ENCODE assay signal across 20 cellular contexts in the genomic region with DNA sequence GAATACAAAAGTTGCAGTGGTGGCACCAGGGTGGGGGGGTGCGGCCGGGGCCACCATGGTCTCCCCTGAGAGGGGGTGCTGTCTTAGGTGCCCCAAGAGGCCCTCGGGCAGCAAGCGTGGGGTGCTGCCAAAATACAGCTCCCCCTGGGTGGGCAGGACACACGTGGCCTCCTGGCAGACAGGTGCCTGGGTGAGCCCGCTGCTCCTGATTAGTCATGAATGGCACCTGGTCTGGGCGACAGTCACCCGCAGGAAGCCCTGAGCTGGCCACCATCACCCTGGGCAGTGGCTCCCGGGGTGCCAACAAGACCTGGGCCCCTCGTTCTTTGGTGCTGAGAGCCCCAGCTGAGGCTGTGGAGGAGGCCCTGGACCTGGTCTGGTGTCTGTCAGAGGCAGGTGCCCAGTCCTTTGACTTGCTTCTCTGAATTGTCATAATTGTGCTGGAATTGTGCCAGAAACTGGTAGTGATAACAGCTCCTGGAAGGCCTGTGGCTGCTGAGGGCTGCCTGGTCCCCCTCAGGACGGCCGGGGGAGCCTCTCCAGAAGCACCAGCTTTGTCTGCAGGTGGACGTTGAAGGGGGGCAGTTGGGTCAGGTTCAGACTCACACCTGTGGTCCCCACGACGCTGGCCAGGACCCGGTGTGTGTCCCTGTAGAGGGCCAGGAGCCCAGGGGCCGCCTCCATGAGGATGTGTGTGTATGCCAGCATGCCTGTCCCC. TPM values are rescaled to one million over a fixed set of nuclear protein-coding genes. Genes with fewer than 3 reads are reported as not detected.
A peak's percentile ranks its signal among the peaks of the same experiment; 100 is the strongest.
DNase-seq lines count a peak whose midpoint lies in the region; ATAC-seq and TF ChIP-seq lines count a peak whose summit lies in the region.
"Had no signal": no experiment of that assay in that cellular context is flagged by ENCODE, and none has a peak within 500 bp of the region (broad histone marks: within the 10 kb centered on the region; RNA-seq: fewer than 3 reads in every experiment).

No MANE protein-coding gene starts in this region.

- H3K4me1 ChIP-seq in heart left ventricle: peaks cover 0 to 10% (median 0%) of the 10 kb centered on the region in 12 donors
- H3K4me1 ChIP-seq in A673 (ENCODE audit: insufficient read depth, low read length, poor library complexity, severe bottlenecking): no peaks in the 10 kb centered on the region
- H3K4me1 ChIP-seq: adrenal gland, neural progenitor cell, transverse colon had no signal

- 55 to 76% (median 67%) methylated on average over 8 to 17 of the region's 17 CpGs for WGBS in heart left ventricle, 4 donors

- H3K27me3 ChIP-seq in heart left ventricle: no peaks in the 10 kb centered on the region
- H3K27me3 ChIP-seq in A673 (replicated peaks; ENCODE audit: insufficient read depth, low read depth, low read length, poor library complexity): no peaks in the 10 kb centered on the region
- H3K27me3 ChIP-seq: adrenal gland, neural progenitor cell, transverse colon had no signal

- POLR2A ChIA-PET in A673 (lab: Charles Lee; ENCODE audit: low non-redundant PET): no interaction called here

- CTCF ChIA-PET in A673 (lab: Charles Lee): no interaction called here

- H3K36me3 ChIP-seq in heart left ventricle (peaks cover 0 to 78% (median 50%) of the 10 kb centered on the region in 9 donors), A673 (ENCODE audit: insufficient read depth, low read length, poor library complexity, severe bottlenecking) (peaks cover 39% of the 10 kb centered on the region)
- H3K36me3 ChIP-seq: neural progenitor cell had no signal

- intact Hi-C loops in heart left ventricle (cut with DNase I): no loop called here
- intact Hi-C loops in cardiac septum (cut with DNase I): no loop called here
- intact Hi-C loops in A673 (cut with micrococcal nuclease; ENCODE audit: unreplicated experiment): no loop called here

- no peak overlapping the region for H3K4me3 ChIP-seq in heart left ventricle
- no peak overlapping the region for H3K4me3 ChIP-seq in A673 (ENCODE audit: low read depth, low read length, poor library complexity, severe bottlenecking)
- H3K4me3 ChIP-seq: adrenal gland, neural progenitor cell, transverse colon had no signal

- H3K27ac ChIP-seq in heart left ventricle (no peak overlapping the region), A673 (ENCODE audit: low read depth, low read length, poor library complexity, severe bottlenecking) (no peak overlapping the region)
- H3K27ac ChIP-seq: 22Rv1, adrenal gland, neural progenitor cell, transverse colon had no signal

- ATAC-seq in heart left ventricle (peak; percentile 52 to 81 (median 74)), HG02759 (IDR thresholded peaks at IDR 0.05; ENCODE audit: unreplicated experiment) (no peak)
- ATAC-seq: activated T-helper 17 cell treated with anti-CD3 and anti-CD28 coated beads, Interleukin-2, amount 50 U/mL, for 72 hours; HCT116; stimulated activated naive CD8-positive, alpha-beta T cell treated with anti-CD3 and anti-CD28 coated beads, Interleukin-15, Interleukin-2, amounts not matched to agents 100 U/mL and 50 U/mL, for 24 hours had no signal

- TF ChIP-seq CTCF in heart left ventricle (IDR thresholded peaks at IDR 0.05): no peak
- no peak for TF ChIP-seq CTCF in A673 (conservative IDR thresholded peaks at IDR 0.05; ENCODE audit: low read depth, low read length)

- H3K9me3 ChIP-seq in heart left ventricle: no peaks in the 10 kb centered on the region
- no peaks in the 10 kb centered on the region for H3K9me3 ChIP-seq in A673 (ENCODE audit: low read depth, low read length, poor library complexity, severe bottlenecking)
- H3K9me3 ChIP-seq: adrenal gland, transverse colon had no signal

- no TSS peak for BruUV-seq in A673 (replicated peaks; lab: Mats Ljungman, UMichigan)

- no peak for TF ChIP-seq POLR2A in heart left ventricle (IDR thresholded peaks at IDR 0.05)
- no peak for TF ChIP-seq POLR2A in erythroblast (IDR thresholded peaks at IDR 0.05; ENCODE audit: low read length)

- DNase-seq in DMS 273 (lab: John Stamatoyannopoulos, UW; ENCODE audit: unreplicated experiment) (peak; percentile 16), DMS 273 treated with DMSO at 0.1 percent for 48 hours (lab: John Stamatoyannopoulos, UW) (no peak), heart left ventricle (no peak), cardiac septum (ENCODE audit: low spot score) (no peak), erythroblast (lab: John Stamatoyannopoulos, UW) (peak; percentile 61 to 63), HK-2 (ENCODE audit: unreplicated experiment) (no peak), A673 (ENCODE audit: low spot score) (no peak)
- DNase-seq: adrenal gland; hippocampal formation; kidney glomerular epithelial cell; midbrain; NCI-H2029; NK-92 treated with Interleukin-12 subunit alpha and Interleukin-12 subunit beta, amount 100 ng/mL, for 24 hours; stimulated activated naive CD8-positive, alpha-beta T cell treated with anti-CD3 and anti-CD28 coated beads, Interleukin-15, Interleukin-2, amounts not matched to agents 100 U/mL and 50 U/mL, for 24 hours; transverse colon had no signal

RNA-seq across cellular contexts. Expression of gene ALG12, which starts 14.8 kb away (rescaled TPM):
- total RNA-seq in heart left ventricle: 10 to 100 TPM in 8 of 9 donors, 1 to 10 TPM in 1; 9.8 to 26.8 (median 15.2) TPM
- polyA plus RNA-seq in heart left ventricle: 10 to 100 TPM in 1 of 2 donors, 1 to 10 TPM in 1; 9.1 to 12.4 TPM
- total RNA-seq in cardiac septum: 14.3 TPM
- 18.6 and 19.8 TPM in 2 replicates for total RNA-seq in A673 (2021)

RNA-seq across cellular contexts. Expression of gene CRELD2, which starts 15.0 kb away (rescaled TPM):
- 10 to 100 TPM; 16.7 to 36.2 (median 21.6) TPM for total RNA-seq in heart left ventricle
- 10 to 100 TPM; 15.0 to 70.3 TPM for polyA plus RNA-seq in heart left ventricle
- total RNA-seq in cardiac septum: 32.9 TPM
- total RNA-seq in A673 (2021): 54.1 and 54.7 TPM in 2 replicates

RNA-seq across cellular contexts. Expression of gene ZBED4, which starts 49.8 kb away (rescaled TPM):
- 1 to 10 TPM; 2.9 to 8.6 (median 4.9) TPM for total RNA-seq in heart left ventricle
- 1 to 10 TPM; 2.2 to 7.8 TPM for polyA plus RNA-seq in heart left ventricle
- 6.2 TPM for total RNA-seq in cardiac septum
- total RNA-seq in A673 (2021): 31.5 and 33.1 TPM in 2 replicates

RNA-seq across cellular contexts. Expression of gene PIM3, which starts 57.1 kb away (rescaled TPM):
- total RNA-seq in heart left ventricle (100 to 1,000 TPM in 1 of 9 donors, 10 to 100 TPM in 8; 37.7 to 118 (median 51.0) TPM), cardiac septum (31.3 TPM), A673 (2021) (70.9 and 71.3 TPM in 2 replicates)
- 10 to 100 TPM; 45.1 to 50.2 TPM for polyA plus RNA-seq in heart left ventricle

Comparison
In these comparisons a context has a peak if more than half of its experiments do, and no peak if none do; other contexts are left out.
1. DNase-seq: peak in DMS 273 (single experiment) and erythroblast (2 of 2); none in DMS 273 treated with DMSO at 0.1 percent for 48 hours (single experiment), heart left ventricle (0 of 5), cardiac septum (single experiment), HK-2 (single experiment) and A673 (single experiment).